Comparison of ENCODE assay signal across 18 cellular contexts in genomic region chr11:119942021-119942420, GRCh38.
A peak's percentile ranks its signal among the peaks of the same experiment; 100 is the strongest.
DNase-seq lines count a peak whose midpoint lies in the region; ATAC-seq, FAIRE-seq and TF ChIP-seq lines count a peak whose summit lies in the region.
"Had no signal": no experiment of that assay in that cellular context is flagged by ENCODE, and none has a peak within 500 bp of the region (broad histone marks: within the 10 kb centered on the region; RNA-seq: fewer than 3 reads in every experiment).

No MANE protein-coding gene starts in this region.

- TF ChIP-seq POLR2A in K562 (conservative IDR thresholded peaks at IDR 0.05) (no peak), esophagus squamous epithelium (IDR thresholded peaks at IDR 0.05) (no peak), transverse colon (IDR thresholded peaks at IDR 0.05) (no peak), vagina (IDR thresholded peaks at IDR 0.05) (no peak)

- H3K9me3 ChIP-seq in K562 (replicated peaks; ENCODE audit: control insufficient read depth, insufficient read depth, low read depth, low read length), result no peaks in the 10 kb centered on the region
- no peaks in the 10 kb centered on the region for H3K9me3 ChIP-seq in esophagus squamous epithelium
- no peaks in the 10 kb centered on the region for H3K9me3 ChIP-seq in transverse colon
- H3K9me3 ChIP-seq in vagina, result no peaks in the 10 kb centered on the region
- H3K9me3 ChIP-seq: BLaER1 treated with 17β-estradiol and CSF1 and Interleukin-3, amounts not matched to agents 10 nM and 100 nM; SK-N-SH had no signal

- in situ Hi-C loops in K562 (cut with MboI) (no loop called here), transverse colon (cut with MboI; ENCODE audit: low pct_ligation_motif_present in 1 of 4, low pct_unique_long_range_greater_than_20kb in 1 of 4, low sequenced_read_pairs in 3 of 4) (no loop called here)

- intact Hi-C loops in K562 (cut with micrococcal nuclease) (no loop called here), esophagus squamous epithelium (cut with DNase I) (no loop called here), transverse colon (cut with DNase I; ENCODE audit: low total_unique reads) (no loop called here), vagina (cut with DNase I) (no loop called here)

- H3K79me2 ChIP-seq in GM23338 (replicated peaks; ENCODE audit: insufficient read depth) (no peaks in the 10 kb centered on the region), K562 (ENCODE audit: control insufficient read depth, insufficient read depth, low read length) (no peaks in the 10 kb centered on the region)

- 0 out of 2 replicates have a peak overlapping the region, but pooled peaks have one; percentile 28 for H2AFZ ChIP-seq in GM23338
- no peak overlapping the region for H2AFZ ChIP-seq in K562 (ENCODE audit: low read depth, low read length)

- H3K27me3 ChIP-seq in GM23338 (ENCODE audit: insufficient read depth), result no peaks in the 10 kb centered on the region
- peaks cover 0 to 9% of the 10 kb centered on the region in 2 experiments; a peak in 2 of 5 replicates for H3K27me3 ChIP-seq in K562 (ENCODE audit: control insufficient read depth in 2 of 2, insufficient read depth in 2 of 2, low read length in 2 of 2)
- peaks cover 0 to 31% (median 0%) of the 10 kb centered on the region in 4 donors for H3K27me3 ChIP-seq in esophagus squamous epithelium
- no peaks in the 10 kb centered on the region for H3K27me3 ChIP-seq in transverse colon
- no peaks in the 10 kb centered on the region for H3K27me3 ChIP-seq in vagina
- H3K27me3 ChIP-seq: BLaER1 treated with 17β-estradiol and CSF1 and Interleukin-3, amounts not matched to agents 10 nM and 100 nM had no signal

- H3K36me3 Mint-ChIP-seq in GM23338 (ENCODE audit: low read depth) (no peaks in the 10 kb centered on the region), progenitor cell of endocrine pancreas (ENCODE audit: insufficient read depth) (no peaks in the 10 kb centered on the region)
- H3K36me3 Mint-ChIP-seq: CD8-positive, alpha-beta T cell had no signal

- H4K20me1 ChIP-seq in GM23338 (replicated peaks; ENCODE audit: insufficient read depth) (no peaks in the 10 kb centered on the region), K562 (replicated peaks; ENCODE audit: control insufficient read depth, insufficient read depth, low read length) (peaks cover 4% of the 10 kb centered on the region; the same call in 1 of the 2 replicates)
- H4K20me1 ChIP-seq: BLaER1 treated with 17β-estradiol and CSF1 and Interleukin-3, amounts not matched to agents 10 nM and 100 nM had no signal

- FAIRE-seq in K562 (lab: Jason Lieb, UNC), result no peak

- CTCF ChIA-PET in K562 (lab: Yijun Ruan, JAX; ENCODE audit: low intra/inter-chr PET ratio), result no interaction called here

- 0 out of 4 replicates have a peak overlapping the region, but pooled peaks of 1 of the 2 experiments have one; percentile 32 for H3K9ac ChIP-seq in K562 (ENCODE audit: insufficient read depth in 1 of 2, low read depth in 2 of 2, low read length in 2 of 2)
- H3K9ac ChIP-seq: BLaER1 treated with 17β-estradiol and CSF1 and Interleukin-3, amounts not matched to agents 10 nM and 100 nM; SK-N-SH had no signal

- WGBS in K562 (ENCODE audit: insufficient coverage, low coverage, missing lambda C conversion rate), result 3% methylated on average over 12 of the region's 12 CpGs
- 64 to 86% methylated on average over 2 to 6 of the region's 12 CpGs for WGBS in esophagus squamous epithelium, 2 donors
- WGBS in transverse colon (ENCODE audit: low coverage in 1 of 2), 2 donors, result 60 to 71% methylated on average over 1 to 12 of the region's 12 CpGs

- H3K9me2 ChIP-seq in GM23338 (ENCODE audit: insufficient read depth), result no peaks in the 10 kb centered on the region; the same call in none of the 2 replicates
- H3K9me2 ChIP-seq: SK-N-SH had no signal

- no peak overlapping the region for H3K27ac ChIP-seq in GM23338 (ENCODE audit: low read depth)
- no peak overlapping the region for H3K27ac ChIP-seq in K562 (ENCODE audit: extremely low read depth, low read depth, low read length)
- no peak overlapping the region for H3K27ac ChIP-seq in esophagus squamous epithelium
- no peak overlapping the region for H3K27ac ChIP-seq in transverse colon
- H3K27ac ChIP-seq in vagina, result no peak overlapping the region
- H3K27ac ChIP-seq: BLaER1 treated with 17β-estradiol and CSF1 and Interleukin-3, amounts not matched to agents 10 nM and 100 nM had no signal

- TF ChIP-seq RAD21 in K562 (CRISPR knock-in tag; conservative IDR thresholded peaks at IDR 0.05 in 1 of 2, IDR thresholded peaks at IDR 0.05 in 1 of 2), result no peak

- peaks cover 8% of the 10 kb centered on the region for H3K4me1 Mint-ChIP-seq in GM23338
- no peaks in the 10 kb centered on the region for H3K4me1 Mint-ChIP-seq in progenitor cell of endocrine pancreas (ENCODE audit: low read depth)

- no peaks in the 10 kb centered on the region for H3K9me3 Mint-ChIP-seq in GM23338
- no peaks in the 10 kb centered on the region for H3K9me3 Mint-ChIP-seq in progenitor cell of endocrine pancreas (ENCODE audit: low read depth)
- H3K9me3 Mint-ChIP-seq: CD8-positive, alpha-beta T cell had no signal

- H3K4me1 ChIP-seq in GM23338 (ENCODE audit: insufficient read depth), result peaks cover 7% of the 10 kb centered on the region; the same call in 1 of the 2 replicates
- H3K4me1 ChIP-seq in K562 (replicated peaks in 1 of 2; ENCODE audit: control insufficient read depth in 2 of 2, insufficient read depth in 2 of 2, low read length in 2 of 2), result no peaks in the 10 kb centered on the region; a peak in 1 of 5 replicates
- H3K4me1 ChIP-seq in esophagus squamous epithelium, result no peaks in the 10 kb centered on the region
- H3K4me1 ChIP-seq in transverse colon, result no peaks in the 10 kb centered on the region
- no peaks in the 10 kb centered on the region for H3K4me1 ChIP-seq in vagina

- no peak for TF ChIP-seq EP300 in K562 (IDR thresholded peaks at IDR 0.05; ENCODE audit: low read length)
- no peak for TF ChIP-seq EP300 in transverse colon (IDR thresholded peaks at IDR 0.05; ENCODE audit: low read depth)

- DNase-seq in GM23338 (ENCODE audit: low spot score) (peak; percentile 57), K562 (ENCODE audit: extremely low read depth in 1 of 4, low spot score in 3 of 4) (peak in 3 of 4 experiments; percentile 5 to 35 (median 32)), iPS-NIHi11 (ENCODE audit: low spot score) (peak; percentile 31), progenitor cell of endocrine pancreas (ENCODE audit: low spot score, unreplicated experiment) (no peak), esophagus squamous epithelium (lab: John Stamatoyannopoulos, UW) (no peak), transverse colon (no peak), DMS79 (lab: John Stamatoyannopoulos, UW) (no peak), vagina (ENCODE audit: extremely low spot score in 2 of 2) (no peak)
- DNase-seq: CD8-positive, alpha-beta T cell; KBM-7; NCI-H1105 treated with DMSO at 0.1 percent for 48 hours; NCI-H1694; NCI-H2081 treated with DMSO at 0.1 percent for 48 hours; NCI-H226; NCI-H524; SHP77 treated with DMSO at 0.1 percent for 48 hours; SK-N-SH had no signal

- H3K27ac Mint-ChIP-seq in GM23338 (no peak overlapping the region), progenitor cell of endocrine pancreas (peak overlapping the region; percentile 89)
- H3K27ac Mint-ChIP-seq: CD8-positive, alpha-beta T cell had no signal

- H3K4me3 ChIP-seq in GM23338 (no peak overlapping the region), K562 (no peak overlapping the region), esophagus squamous epithelium (no peak overlapping the region), transverse colon (no peak overlapping the region), vagina (no peak overlapping the region)
- H3K4me3 ChIP-seq: BLaER1 treated with 17β-estradiol and CSF1 and Interleukin-3, amounts not matched to agents 10 nM and 100 nM had no signal

- H3K4me2 ChIP-seq in GM23338 (no peak overlapping the region), K562 (ENCODE audit: insufficient read depth, low read length) (no peak overlapping the region)
- H3K4me2 ChIP-seq: BLaER1 treated with 17β-estradiol and CSF1 and Interleukin-3, amounts not matched to agents 10 nM and 100 nM; SK-N-SH had no signal

- BruUV-seq in K562 (replicated peaks; lab: Mats Ljungman, UMichigan), result no TSS peak

- H3K27me3 Mint-ChIP-seq in GM23338 (ENCODE audit: insufficient read depth, low read depth, poor library complexity) (peaks cover 2% of the 10 kb centered on the region), progenitor cell of endocrine pancreas (peaks cover 31% of the 10 kb centered on the region)

- POLR2A ChIA-PET in K562 (lab: Yijun Ruan, JAX), result no interaction called here

- no peaks in the 10 kb centered on the region for H3F3A ChIP-seq in GM23338 (replicated peaks; ENCODE audit: low read depth)

- H3K4me3 Mint-ChIP-seq in GM23338, result no peak overlapping the region
- no peak overlapping the region for H3K4me3 Mint-ChIP-seq in progenitor cell of endocrine pancreas (ENCODE audit: low read depth)
- H3K4me3 Mint-ChIP-seq: CD8-positive, alpha-beta T cell had no signal

- H3K36me3 ChIP-seq in GM23338 (ENCODE audit: insufficient read depth), result no peaks in the 10 kb centered on the region
- H3K36me3 ChIP-seq in K562 (ENCODE audit: control insufficient read depth, insufficient read depth, low read length), result no peaks in the 10 kb centered on the region
- no peaks in the 10 kb centered on the region for H3K36me3 ChIP-seq in esophagus squamous epithelium
- no peaks in the 10 kb centered on the region for H3K36me3 ChIP-seq in transverse colon
- no peaks in the 10 kb centered on the region for H3K36me3 ChIP-seq in vagina
- H3K36me3 ChIP-seq: BLaER1 treated with 17β-estradiol and CSF1 and Interleukin-3, amounts not matched to agents 10 nM and 100 nM had no signal

- TF ChIP-seq CTCF in GM23338 (conservative IDR thresholded peaks at IDR 0.05; ENCODE audit: low read depth in 2 of 2) (peak; percentile 25 to 39; a peak in 3 of 4 replicates), K562 (IDR thresholded peaks at IDR 0.05 in 2 of 3, conservative IDR thresholded peaks at IDR 0.05 in 1 of 3; ENCODE audit: insufficient read depth in 2 of 3, low read depth in 1 of 3, low read length in 3 of 3) (peak in 2 of 3 experiments; percentile 17 to 22; a peak in 1 of 6 replicates), progenitor cell of endocrine pancreas (IDR thresholded peaks at IDR 0.05; ENCODE audit: unreplicated experiment) (peak; percentile 43), esophagus squamous epithelium (IDR thresholded peaks at IDR 0.05) (no peak), transverse colon (IDR thresholded peaks at IDR 0.05) (no peak), vagina (IDR thresholded peaks at IDR 0.05) (no peak)

- H3K9me1 ChIP-seq in K562 (ENCODE audit: control insufficient read depth, insufficient read depth, low read length), result no peaks in the 10 kb centered on the region

- ATAC-seq in GM23338 (peak; percentile 65), K562 (peak; percentile 59)
- ATAC-seq: CD8-positive, alpha-beta T cell had no signal

TF ChIP-seq in GM23338, 12 proteins besides CTCF, POLR2A, EP300 and RAD21 (continues in another document):
- no peak for TF ChIP-seq POLR2AphosphoS5 (IDR thresholded peaks at IDR 0.05; ENCODE audit: low read depth)

TF ChIP-seq in K562, 482 proteins besides CTCF, POLR2A, EP300 and RAD21 (continues in another document):
- TF ChIP-seq NR2C2 (CRISPR knock-in tag; IDR thresholded peaks at IDR 0.05) (no peak), NR2C2 (tag; IDR thresholded peaks at IDR 0.05) (peak; percentile 2; the same call in 1 of the 2 replicates)

Comparison
In these comparisons a context has a peak if more than half of its experiments do, and no peak if none do; other contexts are left out.
1. DNase-seq: peak in GM23338 (single experiment), K562 (3 of 4) and iPS-NIHi11 (single experiment); none in progenitor cell of endocrine pancreas (single experiment), esophagus squamous epithelium (single experiment), transverse colon (single experiment), DMS79 (single experiment) and vagina (0 of 2).
2. CTCF ChIP-seq: peak in GM23338 (2 of 2), K562 (2 of 3) and progenitor cell of endocrine pancreas (single experiment); none in esophagus squamous epithelium (0 of 6), transverse colon (0 of 5) and vagina (0 of 3).